In genomic region chr21:45580181-45580575, GRCh38 we compare ENCODE assay signal across 20 cellular contexts. TPM values are rescaled to one million over a fixed set of nuclear protein-coding genes. Genes with fewer than 3 reads are reported as not detected.
DNase-seq lines count a peak whose midpoint lies in the region; ATAC-seq and TF ChIP-seq lines count a peak whose summit lies in the region.
"Had no signal": no experiment of that assay in that cellular context is flagged by ENCODE, and none has a peak within 500 bp of the region (broad histone marks: within the 10 kb centered on the region; RNA-seq: fewer than 3 reads in every experiment).

No MANE protein-coding gene starts in this region.

- no peaks in the 10 kb centered on the region for H3K4me1 ChIP-seq in right atrium auricular region
- no peaks in the 10 kb centered on the region for H3K4me1 ChIP-seq in upper lobe of right lung
- H3K4me1 ChIP-seq: HAP-1 had no signal

- H3K9me3 Mint-ChIP-seq in immature natural killer cell = peaks cover 0 to 8% (median 0%) of the 10 kb centered on the region in 6 donors

- intact Hi-C loops in cardiac septum (cut with DNase I) (no loop called here), upper lobe of right lung (cut with DNase I) (no loop called here)

- peaks cover 3 to 7% of the 10 kb centered on the region in 2 donors for H3K9me3 ChIP-seq in right atrium auricular region
- no peaks in the 10 kb centered on the region for H3K9me3 ChIP-seq in upper lobe of right lung
- H3K9me3 ChIP-seq: HAP-1 had no signal

- H3K36me3 ChIP-seq in right atrium auricular region (no peaks in the 10 kb centered on the region), upper lobe of right lung (no peaks in the 10 kb centered on the region)
- H3K36me3 ChIP-seq: HAP-1, MG63 had no signal

- no peak overlapping the region for H3K27ac Mint-ChIP-seq in immature natural killer cell
- H3K27ac Mint-ChIP-seq: CD4-positive, alpha-beta T cell; IgD-negative memory B cell had no signal

- DNase-seq in cardiac septum (ENCODE audit: low spot score) (peak; percentile 53), right atrium auricular region (ENCODE audit: low spot score) (no peak), islet precursor cell (peak; percentile 45), omental fat pad (ENCODE audit: low spot score) (peak; percentile 19), upper lobe of right lung (peak; percentile 53), NCI-H146 (lab: John Stamatoyannopoulos, UW) (no peak), immature natural killer cell (no peak)
- DNase-seq: CD4-positive, alpha-beta T cell; GF-D8; Kasumi-1; MG63; NCI-H1092; NCI-H2107; NCI-H2227 treated with DMSO at 0.1 percent for 48 hours; NCI-H510A treated with DMSO at 0.1 percent for 48 hours; NCI-H774; Right ventricle myocardium superior had no signal

- H3K4me1 Mint-ChIP-seq in immature natural killer cell = no peaks in the 10 kb centered on the region

- TF ChIP-seq CTCF in right atrium auricular region (IDR thresholded peaks at IDR 0.05) = no peak
- no peak for TF ChIP-seq CTCF in omental fat pad (IDR thresholded peaks at IDR 0.05)
- TF ChIP-seq CTCF in upper lobe of right lung (IDR thresholded peaks at IDR 0.05) = no peak

- no peak overlapping the region for H3K4me3 Mint-ChIP-seq in immature natural killer cell
- H3K4me3 Mint-ChIP-seq: CD4-positive, alpha-beta T cell; IgD-negative memory B cell had no signal

- no peaks in the 10 kb centered on the region for H3K27me3 ChIP-seq in right atrium auricular region
- no peaks in the 10 kb centered on the region for H3K27me3 ChIP-seq in upper lobe of right lung

- H3K27ac ChIP-seq in right atrium auricular region (no peak overlapping the region), upper lobe of right lung (no peak overlapping the region)

- ATAC-seq in omental fat pad (ENCODE audit: low FRiP score) = no peak
- no peak for ATAC-seq in upper lobe of right lung
- ATAC-seq in GM18502 (IDR thresholded peaks at IDR 0.05; ENCODE audit: poor library complexity, unreplicated experiment) = no peak

- H3K4me3 ChIP-seq in right atrium auricular region (no peak overlapping the region), upper lobe of right lung (no peak overlapping the region)
- H3K4me3 ChIP-seq: HAP-1, MG63 had no signal

- H3K27me3 Mint-ChIP-seq in immature natural killer cell (ENCODE audit: low read depth in 3 of 3) = peaks cover 0 to 14% (median 3%) of the 10 kb centered on the region in 3 donors
- H3K27me3 Mint-ChIP-seq: CD4-positive, alpha-beta T cell had no signal

- H3K36me3 Mint-ChIP-seq in immature natural killer cell = no peaks in the 10 kb centered on the region
- H3K36me3 Mint-ChIP-seq: IgD-negative memory B cell had no signal

RNA-seq across cellular contexts. Expression of gene SLC19A1, which starts 37.9 kb away (rescaled TPM):
- total RNA-seq in cardiac septum (2.7 TPM), right atrium auricular region (1 to 10 TPM; 2.2 to 5.3 TPM), omental fat pad (10 to 100 TPM in 3 of 4 donors, 1 to 10 TPM in 1; 5.8 to 18.6 (median 14.6) TPM), upper lobe of right lung (39.3 TPM)
- polyA plus RNA-seq in immature natural killer cell = 1 to 10 TPM in 2 of 3 donors, under 1 TPM in 1; 0.84 to 7.1 (median 1.7) TPM

Comparison
In these comparisons a context has a peak if more than half of its experiments do, and no peak if none do; other contexts are left out.
1. DNase-seq: peak in cardiac septum (single experiment), islet precursor cell (single experiment), omental fat pad (single experiment) and upper lobe of right lung (single experiment); none in right atrium auricular region (single experiment), NCI-H146 (single experiment) and immature natural killer cell (0 of 3).